ENCODE assay signal across 11 cellular contexts in genomic region chr7:159070422-159071148, GRCh38.
A peak's percentile ranks its signal among the peaks of the same experiment; 100 is the strongest.
DNase-seq lines count a peak whose midpoint lies in the region; ATAC-seq and TF ChIP-seq lines count a peak whose summit lies in the region.
"Had no signal": no experiment of that assay in that cellular context is flagged by ENCODE, and none has a peak within 500 bp of the region (broad histone marks: within the 10 kb centered on the region; RNA-seq: fewer than 3 reads in every experiment).

No MANE protein-coding gene starts in this region.

- intact Hi-C loops in activated CD4-positive, alpha-beta T cell treated with anti-CD3 and anti-CD28 coated beads for 36 hours (cut with DNase I, micrococcal nuclease) = no loop called here
- intact Hi-C loops in ascending aorta (cut with DNase I) = loop anchor here (1.0 kb wide), 1 partner anchor 23 kb away; no protein-coding TSS in a partner anchor
- intact Hi-C loops in PC-9 (cut with micrococcal nuclease; ENCODE audit: unreplicated experiment) = no loop called here

- H2AFZ ChIP-seq in PC-9 = no peak overlapping the region

- no peaks in the 10 kb centered on the region for H3K9me3 Mint-ChIP-seq in activated CD4-positive, alpha-beta T cell treated with anti-CD3 and anti-CD28 coated beads for 36 hours (ENCODE audit: low read depth)
- no peaks in the 10 kb centered on the region for H3K9me3 Mint-ChIP-seq in neural crest cell

- TF ChIP-seq CTCF in LNCaP clone FGC (IDR thresholded peaks at IDR 0.05; ENCODE audit: control insufficient read depth, extremely low read depth, insufficient read depth) (no peak), ascending aorta (IDR thresholded peaks at IDR 0.05) (no peak), neural crest cell (conservative IDR thresholded peaks at IDR 0.05) (no peak), PC-9 (conservative IDR thresholded peaks at IDR 0.05) (no peak)

- H3K27me3 Mint-ChIP-seq in activated CD4-positive, alpha-beta T cell treated with anti-CD3 and anti-CD28 coated beads for 36 hours = no peaks in the 10 kb centered on the region
- H3K27me3 Mint-ChIP-seq in neural crest cell (ENCODE audit: low read depth) = peaks cover 3% of the 10 kb centered on the region

- H3K4me2 ChIP-seq in PC-9 = no peak overlapping the region

- H3K36me3 Mint-ChIP-seq in activated CD4-positive, alpha-beta T cell treated with anti-CD3 and anti-CD28 coated beads for 36 hours (ENCODE audit: low read depth) = no peaks in the 10 kb centered on the region
- H3K36me3 Mint-ChIP-seq in neural crest cell (ENCODE audit: low read depth) = no peaks in the 10 kb centered on the region

- H4K20me1 ChIP-seq in PC-9 (ENCODE audit: insufficient read depth) = peaks cover 1% of the 10 kb centered on the region; the same call in 1 of the 2 replicates

- no TSS peak for BruUV-seq in PC-9 (replicated peaks; lab: Mats Ljungman, UMichigan)

- DNase-seq in activated CD4-positive, alpha-beta T cell treated with anti-CD3 and anti-CD28 coated beads for 36 hours = peak; percentile 60
- DNase-seq in activated CD4-positive, alpha-beta T cell treated with anti-CD3 and anti-CD28 coated beads, Interleukin-2, amount 50 U/mL, for 1 hour = no peak
- DNase-seq in LNCaP clone FGC (ENCODE audit: low read depth) (peak; percentile 41), ascending aorta (ENCODE audit: low spot score in 2 of 2) (no peak), neural crest cell (ENCODE audit: low read depth, low spot score) (no peak), superior temporal gyrus (ENCODE audit: extremely low spot score) (no peak), RKO (ENCODE audit: low spot score) (no peak), PC-9 (no peak)
- DNase-seq: IMR-90, NCI-H510A treated with DMSO at 0.1 percent for 48 hours had no signal

- H3K4me3 Mint-ChIP-seq in activated CD4-positive, alpha-beta T cell treated with anti-CD3 and anti-CD28 coated beads for 36 hours = no peak overlapping the region
- H3K4me3 Mint-ChIP-seq in neural crest cell = no peak overlapping the region

- no peaks in the 10 kb centered on the region for H3K79me2 ChIP-seq in PC-9 (ENCODE audit: low read depth)

- no peaks in the 10 kb centered on the region for H3F3A ChIP-seq in PC-9 (ENCODE audit: insufficient read depth, low read depth)

- POLR2A ChIA-PET in activated CD4-positive, alpha-beta T cell treated with anti-CD3 and anti-CD28 coated beads for 36 hours (lab: Charles Lee) = no interaction called here
- POLR2A ChIA-PET in PC-9 (lab: Charles Lee; ENCODE audit: unreplicated experiment) = no interaction called here

- H3K36me3 ChIP-seq in ascending aorta (no peaks in the 10 kb centered on the region), PC-9 (ENCODE audit: low read depth) (no peaks in the 10 kb centered on the region)
- H3K36me3 ChIP-seq: vagina had no signal

- H3K4me3 ChIP-seq in LNCaP clone FGC (ENCODE audit: low read depth, low read length) (no peak overlapping the region), ascending aorta (no peak overlapping the region), PC-9 (no peak overlapping the region)
- H3K4me3 ChIP-seq: vagina had no signal

- ATAC-seq in activated CD4-positive, alpha-beta T cell treated with anti-CD3 and anti-CD28 coated beads for 36 hours = peak; percentile 80

- peaks cover 25% of the 10 kb centered on the region for H3K4me1 Mint-ChIP-seq in activated CD4-positive, alpha-beta T cell treated with anti-CD3 and anti-CD28 coated beads for 36 hours
- H3K4me1 Mint-ChIP-seq in neural crest cell = peaks cover 27% of the 10 kb centered on the region

- no peaks in the 10 kb centered on the region for H3K27me3 ChIP-seq in ascending aorta
- peaks cover 100% of the 10 kb centered on the region for H3K27me3 ChIP-seq in PC-9 (ENCODE audit: insufficient read depth, low read depth)
- H3K27me3 ChIP-seq: vagina had no signal

- no peaks in the 10 kb centered on the region for H3K9me3 ChIP-seq in ascending aorta
- H3K9me3 ChIP-seq in PC-9 (ENCODE audit: insufficient read depth, low read depth) = no peaks in the 10 kb centered on the region
- H3K9me3 ChIP-seq: vagina had no signal

- H3K27ac ChIP-seq in ascending aorta = peak overlapping the region; percentile 84 to 88
- H3K27ac ChIP-seq in PC-9 = no peak overlapping the region
- H3K27ac ChIP-seq: vagina had no signal

- peak overlapping the region; percentile 42 for H3K27ac Mint-ChIP-seq in activated CD4-positive, alpha-beta T cell treated with anti-CD3 and anti-CD28 coated beads for 36 hours
- H3K27ac Mint-ChIP-seq in neural crest cell (ENCODE audit: unreplicated experiment) = peak overlapping the region; percentile 29

- CTCF ChIA-PET in activated CD4-positive, alpha-beta T cell treated with anti-CD3 and anti-CD28 coated beads for 36 hours (lab: Charles Lee) = interaction anchor here (0.7 to 1.0 kb wide), 2 partner anchors 12 to 16 kb away, joined by 3 to 5 read pairs; no protein-coding TSS in a partner anchor
- CTCF ChIA-PET in PC-9 (lab: Charles Lee) = no interaction called here

- H3K4me1 ChIP-seq in ascending aorta = peaks cover 16 to 27% of the 10 kb centered on the region in 2 donors
- no peaks in the 10 kb centered on the region for H3K4me1 ChIP-seq in PC-9 (replicated peaks; ENCODE audit: insufficient read depth)

- no peaks in the 10 kb centered on the region for H3K9me2 ChIP-seq in PC-9 (ENCODE audit: insufficient read depth)

Comparison
In these comparisons a context has a peak if more than half of its experiments do, and no peak if none do; other contexts are left out.
1. DNase-seq: peak in activated CD4-positive, alpha-beta T cell treated with anti-CD3 and anti-CD28 coated beads for 36 hours (single experiment) and LNCaP clone FGC (single experiment); none in activated CD4-positive, alpha-beta T cell treated with anti-CD3 and anti-CD28 coated beads, Interleukin-2, amount 50 U/mL, for 1 hour (single experiment), ascending aorta (0 of 2), neural crest cell (single experiment), superior temporal gyrus (single experiment), RKO (single experiment) and PC-9 (0 of 2).